In genomic region chr18:10863026-10863425, GRCh38 we compare ENCODE assay signal across 25 cellular contexts.
"Had no signal": no experiment of that assay in that cellular context is flagged by ENCODE, and none has a peak within 500 bp of the region (broad histone marks: within the 10 kb centered on the region; RNA-seq: fewer than 3 reads in every experiment).

No MANE protein-coding gene starts in this region.

- H3K27ac ChIP-seq: heart right ventricle, neutrophil, skin epidermis, testis, transverse colon, WERI-Rb-1 had no signal

- H3K9me3 ChIP-seq: neutrophil, testis, transverse colon had no signal

- H3K36me3 ChIP-seq: heart right ventricle, neutrophil, transverse colon, WERI-Rb-1 had no signal

- DNase-seq: activated CD4-positive, alpha-beta T cell treated with anti-CD3 and anti-CD28 coated beads for 48 hours; activated CD4-positive, alpha-beta T cell treated with anti-CD3 and anti-CD28 coated beads, Interleukin-2, amount 50 U/mL, for 48 hours; activated CD8-positive, alpha-beta memory T cell treated with anti-CD3 and anti-CD28 coated beads, Interleukin-2, amount 50 U/mL, for 4 hours; activated effector memory CD4-positive, alpha-beta T cell treated with anti-CD3 and anti-CD28 coated beads, Interleukin-2, amount 50 U/mL, for 16 hours; activated naive CD4-positive, alpha-beta T cell treated with anti-CD3 and anti-CD28 coated beads, Interleukin-2, amount 10 ng/mL, durations not matched to agents 7 days and 5 days; activated T-cell treated with anti-CD3 and anti-CD28 coated beads, Interleukin-2, amount 50 U/mL, for 1 hour; amygdala; cortex of kidney; foreskin melanocyte; heart right ventricle; left ventricle myocardium superior; retina; stimulated activated CD4-positive, alpha-beta T cell treated with anti-CD3 and anti-CD28 coated beads, Interleukin-12 subunit alpha, Interleukin-12 subunit beta, amount 100 ng/mL, for 4 hours; stimulated activated CD4-positive, alpha-beta T cell treated with anti-CD3 and anti-CD28 coated beads, Interleukin-4, amount 100 ng/mL, for 1 hour; stimulated activated naive CD8-positive, alpha-beta T cell treated with anti-CD3 and anti-CD28 coated beads, Interleukin-15, Interleukin-2, amounts not matched to agents 100 U/mL and 50 U/mL, for 24 hours; SW 1271; T-helper 9 cell; testis; transverse colon; WERI-Rb-1 had no signal

- H3K27me3 ChIP-seq: neutrophil, testis, transverse colon had no signal

- ATAC-seq: activated CD4-positive, CD25-positive, alpha-beta regulatory T cell treated with anti-CD3 and anti-CD28 coated beads, Interleukin-2, amount 50 U/mL, for 24 hours; esophagus mucosa; heart right ventricle; left ventricle myocardium superior; sciatic nerve; stimulated activated naive CD8-positive, alpha-beta T cell treated with anti-CD3 and anti-CD28 coated beads, Interleukin-15, Interleukin-2, amounts not matched to agents 100 U/mL and 50 U/mL, for 24 hours had no signal

- H3K4me1 ChIP-seq: heart right ventricle had no signal

- H3K4me3 ChIP-seq: heart right ventricle, skin epidermis, testis, transverse colon had no signal
